Comparison of ENCODE assay signal across 24 cellular contexts in genomic region chr4:85672959-85673358, GRCh38.
DNase-seq lines count a peak whose midpoint lies in the region; ATAC-seq and TF ChIP-seq lines count a peak whose summit lies in the region.
"Had no signal": no experiment of that assay in that cellular context is flagged by ENCODE, and none has a peak within 500 bp of the region (broad histone marks: within the 10 kb centered on the region; RNA-seq: fewer than 3 reads in every experiment).

No MANE protein-coding gene starts in this region.

- in situ Hi-C loops in GM13977 (cut with MboI; ENCODE audit: low pct_unique_long_range_greater_than_20kb, low sequenced_read_pairs, unreplicated experiment) = no loop called here

- no peaks in the 10 kb centered on the region for H3K4me1 Mint-ChIP-seq in type B pancreatic cell (ENCODE audit: unreplicated experiment)
- H3K4me1 Mint-ChIP-seq: activated CD8-positive, alpha-beta memory T cell treated with anti-CD3 and anti-CD28 coated beads, Interleukin-2, amount 10 ng/mL, durations not matched to agents 7 days and 5 days; activated naive CD8-positive, alpha-beta T cell treated with anti-CD3 and anti-CD28 coated beads for 36 hours had no signal

- no peaks in the 10 kb centered on the region for H3K27me3 ChIP-seq in left lung
- H3K27me3 ChIP-seq: uterus had no signal

- no peak overlapping the region for H3K27ac Mint-ChIP-seq in type B pancreatic cell
- H3K27ac Mint-ChIP-seq: activated CD8-positive, alpha-beta memory T cell treated with anti-CD3 and anti-CD28 coated beads, Interleukin-2, amount 10 ng/mL, durations not matched to agents 7 days and 5 days; activated naive CD8-positive, alpha-beta T cell treated with anti-CD3 and anti-CD28 coated beads for 36 hours; mesothelial cell of epicardium had no signal

- no peak overlapping the region for H3K4me2 ChIP-seq in OCI-LY7 (ENCODE audit: low read length)
- H3K4me2 ChIP-seq: KMS-11 had no signal

- H3K36me3 ChIP-seq in OCI-LY7 (ENCODE audit: insufficient read depth, low read length) (no peaks in the 10 kb centered on the region; the same call in 1 of the 2 replicates), left lung (no peaks in the 10 kb centered on the region)
- H3K36me3 ChIP-seq: uterus had no signal

- DNase-seq in left ventricle myocardium superior (no peak), Right ventricle myocardium inferior (ENCODE audit: missing footprints) (no peak), OCI-LY7 (ENCODE audit: low spot score) (peak; percentile 34), left lung (no peak), type B pancreatic cell (ENCODE audit: extremely low spot score, unreplicated experiment) (no peak), GM13977 (ENCODE audit: low spot score) (no peak), DMS114 treated with DMSO at 0.1 percent for 48 hours (lab: John Stamatoyannopoulos, UW; ENCODE audit: unreplicated experiment) (no peak), GM10266 (ENCODE audit: extremely low spot score) (no peak)
- DNase-seq: activated CD8-positive, alpha-beta memory T cell treated with anti-CD3 and anti-CD28 coated beads, Interleukin-2, amount 10 ng/mL, durations not matched to agents 7 days and 5 days; activated naive CD8-positive, alpha-beta T cell treated with anti-CD3 and anti-CD28 coated beads for 36 hours; effector CD8-positive, alpha-beta T cell; GOT3; kidney glomerular epithelial cell; NCI-H1048; NCI-H1930; NCI-H345; NCI-H82; stimulated activated CD4-positive, alpha-beta T cell treated with anti-CD3 and anti-CD28 coated beads, Interleukin-12 subunit alpha, Interleukin-12 subunit beta, amount 100 ng/mL, for 4 hours; T-helper 9 cell; uterus had no signal

- POLR2A ChIA-PET in OCI-LY7 (lab: Charles Lee) = interaction anchor here (0.7 to 2.8 kb wide), 11 partner anchors 9 to 199 kb away, joined by 3 to 11 read pairs (median 4); no protein-coding TSS in a partner anchor

- no TSS peak for BruUV-seq in OCI-LY7 (replicated peaks; lab: Mats Ljungman, UMichigan)

- no peak overlapping the region for H3K4me3 Mint-ChIP-seq in type B pancreatic cell
- H3K4me3 Mint-ChIP-seq: activated CD8-positive, alpha-beta memory T cell treated with anti-CD3 and anti-CD28 coated beads, Interleukin-2, amount 10 ng/mL, durations not matched to agents 7 days and 5 days; activated naive CD8-positive, alpha-beta T cell treated with anti-CD3 and anti-CD28 coated beads for 36 hours; mesothelial cell of epicardium had no signal

- H3K27ac ChIP-seq in OCI-LY7 (ENCODE audit: low read depth, low read length, poor library complexity, severe bottlenecking) = no peak overlapping the region
- peak overlapping the region in 1 of 2 donors; percentile 57 for H3K27ac ChIP-seq in left lung
- H3K27ac ChIP-seq: KMS-11, uterus had no signal

- peaks cover 32% of the 10 kb centered on the region for H3K4me1 ChIP-seq in OCI-LY7 (ENCODE audit: insufficient read depth, low read length, poor library complexity, severe bottlenecking)
- peaks cover 0 to 40% of the 10 kb centered on the region in 2 donors for H3K4me1 ChIP-seq in left lung
- H3K4me1 ChIP-seq: uterus had no signal

- H3K36me3 Mint-ChIP-seq in type B pancreatic cell = no peaks in the 10 kb centered on the region
- H3K36me3 Mint-ChIP-seq: activated CD8-positive, alpha-beta memory T cell treated with anti-CD3 and anti-CD28 coated beads, Interleukin-2, amount 10 ng/mL, durations not matched to agents 7 days and 5 days; activated naive CD8-positive, alpha-beta T cell treated with anti-CD3 and anti-CD28 coated beads for 36 hours; mesothelial cell of epicardium had no signal

- no peaks in the 10 kb centered on the region for H3K79me2 ChIP-seq in OCI-LY7 (ENCODE audit: insufficient read depth, low read depth, low read length)

- TF ChIP-seq CTCF in OCI-LY7 (conservative IDR thresholded peaks at IDR 0.05; ENCODE audit: low read length) = no peak
- no peak for TF ChIP-seq CTCF in left lung (IDR thresholded peaks at IDR 0.05)
- TF ChIP-seq CTCF in type B pancreatic cell (conservative IDR thresholded peaks at IDR 0.05) = no peak
- TF ChIP-seq CTCF in GM13977 (IDR thresholded peaks at IDR 0.05; ENCODE audit: extremely low read depth, insufficient read depth, missing control alignments) = no peak
- no peak for TF ChIP-seq CTCF in GM10266 (IDR thresholded peaks at IDR 0.05; ENCODE audit: control insufficient read depth, insufficient read depth, low read depth, missing control alignments)

- CTCF ChIA-PET in OCI-LY7 (lab: Charles Lee; ENCODE audit: unreplicated experiment) = interaction anchor here (0.6 to 1.3 kb wide), 2 partner anchors 12 to 16 kb away, joined by 3 to 4 read pairs; no protein-coding TSS in a partner anchor

- no peaks in the 10 kb centered on the region for H3K27me3 Mint-ChIP-seq in type B pancreatic cell
- H3K27me3 Mint-ChIP-seq: activated CD8-positive, alpha-beta memory T cell treated with anti-CD3 and anti-CD28 coated beads, Interleukin-2, amount 10 ng/mL, durations not matched to agents 7 days and 5 days; activated naive CD8-positive, alpha-beta T cell treated with anti-CD3 and anti-CD28 coated beads for 36 hours had no signal

- no peaks in the 10 kb centered on the region for H3K9me3 Mint-ChIP-seq in type B pancreatic cell
- H3K9me3 Mint-ChIP-seq: activated naive CD8-positive, alpha-beta T cell treated with anti-CD3 and anti-CD28 coated beads for 36 hours had no signal

- H3K4me3 ChIP-seq in OCI-LY7 (ENCODE audit: low read depth, low read length, poor library complexity, severe bottlenecking) (no peak overlapping the region), left lung (no peak overlapping the region)
- H3K4me3 ChIP-seq: uterus had no signal

- peaks cover 4% of the 10 kb centered on the region for H3K9me3 ChIP-seq in OCI-LY7 (ENCODE audit: low read length)
- no peaks in the 10 kb centered on the region for H3K9me3 ChIP-seq in left lung
- H3K9me3 ChIP-seq: uterus had no signal

- no peaks in the 10 kb centered on the region for H4K20me1 ChIP-seq in OCI-LY7 (ENCODE audit: insufficient read depth, low read length)

- no peaks in the 10 kb centered on the region for H3K9me2 ChIP-seq in OCI-LY7 (ENCODE audit: insufficient read depth, low read length)

- peak; percentile 54 for ATAC-seq in left ventricle myocardium superior
- ATAC-seq in Right ventricle myocardium inferior = no peak
- peak; percentile 27 for ATAC-seq in left lung
- ATAC-seq: activated CD8-positive, alpha-beta memory T cell treated with anti-CD3 and anti-CD28 coated beads, Interleukin-2, amount 10 ng/mL, durations not matched to agents 7 days and 5 days; esophagus mucosa; SK-N-SH treated with all-trans-retinoic acid at 6 μM for 48 hours had no signal

- intact Hi-C loops in left ventricle myocardium superior (cut with micrococcal nuclease) = no loop called here
- intact Hi-C loops in Right ventricle myocardium inferior (cut with DNase I) = no loop called here
- intact Hi-C loops in OCI-LY7 (cut with micrococcal nuclease; ENCODE audit: unreplicated experiment) = no loop called here
- intact Hi-C loops in left lung (cut with DNase I) = no loop called here

- peak overlapping the region; percentile 83; the same call in 1 of the 2 replicates for H2AFZ ChIP-seq in OCI-LY7 (ENCODE audit: low read length)
